In genomic region chr5:68250662-68251298, GRCh38 we compare ENCODE assay signal across 10 cellular contexts. TPM values are rescaled to one million over a fixed set of nuclear protein-coding genes. Genes with fewer than 3 reads are reported as not detected.
DNase-seq lines count a peak whose midpoint lies in the region; ATAC-seq, FAIRE-seq and TF ChIP-seq lines count a peak whose summit lies in the region.
"Had no signal": no experiment of that assay in that cellular context is flagged by ENCODE, and none has a peak within 500 bp of the region (broad histone marks: within the 10 kb centered on the region; RNA-seq: fewer than 3 reads in every experiment).

No MANE protein-coding gene starts in this region.

- H3K4me3 Mint-ChIP-seq in Calu3 (ENCODE audit: low read depth, unreplicated experiment), result no peak overlapping the region

- DNase-seq in Calu3 (no peak), SK-N-MC (ENCODE audit: low read depth, low spot score) (no peak), left ventricle myocardium superior (no peak), H54 (ENCODE audit: insufficient read length, low spot score) (no peak), MG63 (no peak), adrenal gland (no peak)
- no peak for DNase-seq in stimulated activated CD8-positive, alpha-beta memory T cell treated with anti-CD3 and anti-CD28 coated beads, Interleukin-4, amount 100 ng/mL, for 48 hours
- DNase-seq: cerebellar nuclear complex, NCI-H2029 treated with DMSO at 0.1 percent for 48 hours had no signal

- no peak for TF ChIP-seq CTCF in Calu3 (IDR thresholded peaks at IDR 0.05; ENCODE audit: unreplicated experiment)
- no peak for TF ChIP-seq CTCF in adrenal gland (IDR thresholded peaks at IDR 0.05)

- no peaks in the 10 kb centered on the region for H3K9me3 Mint-ChIP-seq in Calu3 (ENCODE audit: low read depth, unreplicated experiment)

- H3K27ac ChIP-seq in SK-N-MC (peak overlapping the region; percentile 95), adrenal gland (peak overlapping the region in 2 of 5 donors; percentile 19 to 30)

- peak overlapping the region; percentile 52 for H3K27ac Mint-ChIP-seq in Calu3 (ENCODE audit: unreplicated experiment)

- no peaks in the 10 kb centered on the region for H3K9me3 ChIP-seq in SK-N-MC (ENCODE audit: low read depth, low read length)
- H3K9me3 ChIP-seq in skeletal muscle satellite cell (replicated peaks; ENCODE audit: low read length), result no peaks in the 10 kb centered on the region
- no peaks in the 10 kb centered on the region for H3K9me3 ChIP-seq in MG63
- H3K9me3 ChIP-seq in adrenal gland (replicated peaks in 1 of 3), result no peaks in the 10 kb centered on the region

- H3K36me3 ChIP-seq in SK-N-MC (ENCODE audit: insufficient read depth, low read length) (0 out of 2 replicates have a peak, but pooled peaks cover 2% of the 10 kb centered on the region), skeletal muscle satellite cell (ENCODE audit: insufficient read depth, low read length) (no peaks in the 10 kb centered on the region), MG63 (no peaks in the 10 kb centered on the region), adrenal gland (replicated peaks in 1 of 2) (no peaks in the 10 kb centered on the region)

- TF ChIP-seq POLR2A in H54 (IDR thresholded peaks at IDR 0.05; ENCODE audit: low read depth, low read length) (no peak), adrenal gland (IDR thresholded peaks at IDR 0.05) (no peak)

- H3K4me1 Mint-ChIP-seq in Calu3 (ENCODE audit: low read depth, unreplicated experiment), result peaks cover 62% of the 10 kb centered on the region

- intact Hi-C loops in Calu3 (cut with micrococcal nuclease; ENCODE audit: unreplicated experiment) (loop anchor here (5.0 to 10.0 kb wide), 4 partner anchors 436 to 933 kb away; no protein-coding TSS in a partner anchor), left ventricle myocardium superior (cut with micrococcal nuclease) (loop anchor here (10.0 kb wide), 1 partner anchor 436 kb away; no protein-coding TSS in a partner anchor), adrenal gland (cut with DNase I) (no loop called here)

- H3K36me3 Mint-ChIP-seq in Calu3 (ENCODE audit: insufficient read depth, unreplicated experiment), result peaks cover 11% of the 10 kb centered on the region

- 63 to 74% (median 67%) methylated on average over 5 of the region's 5 CpGs for WGBS in adrenal gland, 4 donors

- peaks cover 38% of the 10 kb centered on the region for H3K4me1 ChIP-seq in skeletal muscle satellite cell (ENCODE audit: control insufficient read depth, insufficient read depth, low read length)
- H3K4me1 ChIP-seq in adrenal gland (replicated peaks in 1 of 2), result peaks cover 14 to 77% of the 10 kb centered on the region in 2 donors

- BruUV-seq in Calu3 (replicated peaks; lab: Mats Ljungman, UMichigan), result no TSS peak

- H3K4me3 ChIP-seq in SK-N-MC (peak overlapping the region; percentile 32), skeletal muscle satellite cell (ENCODE audit: low read length) (no peak overlapping the region), MG63 (no peak overlapping the region), adrenal gland (no peak overlapping the region)

- no peaks in the 10 kb centered on the region for H3K27me3 Mint-ChIP-seq in Calu3 (ENCODE audit: unreplicated experiment)

- H3K27me3 ChIP-seq in skeletal muscle satellite cell (ENCODE audit: control insufficient read depth, insufficient read depth, low read length) (no peaks in the 10 kb centered on the region), MG63 (no peaks in the 10 kb centered on the region), adrenal gland (no peaks in the 10 kb centered on the region)

- no peak for FAIRE-seq in H54 (lab: Jason Lieb, UNC)

- H3K9ac ChIP-seq in SK-N-MC (ENCODE audit: insufficient read length) (peak overlapping the region; percentile 69), skeletal muscle satellite cell (ENCODE audit: low read depth, low read length) (no peak overlapping the region)

- H3K4me2 ChIP-seq in skeletal muscle satellite cell (ENCODE audit: low read length), result peak overlapping the region; percentile 13

- CTCF ChIA-PET in Calu3 (lab: Charles Lee), result interaction anchor here (1.6 kb wide), 1 partner anchor 15 kb away, joined by 3 read pairs; no protein-coding TSS in a partner anchor

- peak; percentile 30 for ATAC-seq in left ventricle myocardium superior

RNA-seq across cellular contexts. Expression of gene PIK3R1, which starts 35.2 kb away (rescaled TPM):
- total RNA-seq in Calu3 (2022) (74.8 and 81.5 TPM in 2 replicates), left ventricle myocardium superior (119 TPM), adrenal gland (100 to 1,000 TPM in 1 of 8 donors, 10 to 100 TPM in 7; 41.3 to 110 (median 66.7) TPM)
- 27.3 and 40.8 TPM in 2 replicates for total RNA-seq in skeletal muscle satellite cell (2012; rRNA removed)
- total RNA-seq in MG63 (2014; rRNA removed; shearing (Covaris generic); ENCODE audit: low replicate concordance), result 9.5 and 13.1 TPM in 2 replicates
- 10 to 100 TPM in 2 of 3 donors, 1 to 10 TPM in 1; 4.9 to 44.7 (median 11.7) TPM for polyA plus RNA-seq in adrenal gland

Comparison
In these comparisons a context has a peak if more than half of its experiments do, and no peak if none do; other contexts are left out.
1. intact Hi-C loops: an anchor here in Calu3 (5.0 to 10.0 kb wide) and left ventricle myocardium superior (10.0 kb wide); none called in adrenal gland.